ENCODE assay signal across 23 cellular contexts in genomic region chr6:166389119-166389518, GRCh38.
"Had no signal": no experiment of that assay in that cellular context is flagged by ENCODE, and none has a peak within 500 bp of the region (broad histone marks: within the 10 kb centered on the region; RNA-seq: fewer than 3 reads in every experiment).

No MANE protein-coding gene starts in this region.

- H3K9me3 ChIP-seq: esophagus muscularis mucosa, gastrocnemius medialis, heart right ventricle, left lung, lower lobe of right lung, sigmoid colon, suprapubic skin, thyroid gland had no signal

- H3K27me3 ChIP-seq: gastrocnemius medialis, sigmoid colon, thyroid gland had no signal

- H3K27ac ChIP-seq: epithelial cell of prostate, esophagus muscularis mucosa, gastrocnemius medialis, heart right ventricle, left lung, lower lobe of right lung, sigmoid colon, skin epidermis, suprapubic skin, thyroid gland had no signal

- ATAC-seq: effector memory CD8-positive, alpha-beta T cell; gastrocnemius medialis; heart right ventricle; left lung; lower lobe of right lung; natural killer cell; stimulated activated effector memory CD8-positive, alpha-beta T cell treated with anti-CD3 and anti-CD28 coated beads, Interleukin-12 subunit alpha, Interleukin-12 subunit beta, amount 100 ng/mL, for 72 hours; stimulated activated naive CD8-positive, alpha-beta T cell treated with anti-CD3 and anti-CD28 coated beads, Interleukin-15, Interleukin-2, amounts not matched to agents 100 U/mL and 50 U/mL, for 24 hours had no signal

- H3K4me3 Mint-ChIP-seq: dendritic cell treated with granulocyte-macrophage colony-stimulating factor and Interleukin-4, amounts not matched to agents 40 ng/mL and 50 ng/mL, for 4 days; effector memory CD8-positive, alpha-beta T cell; memory B cell; mesothelial cell of epicardium; natural killer cell; neural crest cell; stimulated activated effector memory CD8-positive, alpha-beta T cell treated with anti-CD3 and anti-CD28 coated beads, Interleukin-12 subunit alpha, Interleukin-12 subunit beta, amount 100 ng/mL, for 72 hours; type B pancreatic cell had no signal

- H3K36me3 ChIP-seq: esophagus muscularis mucosa, gastrocnemius medialis, heart right ventricle, left lung, lower lobe of right lung, sigmoid colon, suprapubic skin, thyroid gland had no signal

- H3K4me3 ChIP-seq: esophagus muscularis mucosa, gastrocnemius medialis, heart right ventricle, left lung, lower lobe of right lung, sigmoid colon, skin epidermis, suprapubic skin, thyroid gland had no signal

- DNase-seq: effector memory CD8-positive, alpha-beta T cell; gastrocnemius medialis; heart right ventricle; islet precursor cell; left lung; lower lobe of right lung; natural killer cell; sigmoid colon; stimulated activated CD4-positive, alpha-beta T cell treated with anti-CD3 and anti-CD28 coated beads, Interleukin-12 subunit alpha, Interleukin-12 subunit beta, amount 100 ng/mL, for 4 hours; stimulated activated CD4-positive, alpha-beta T cell treated with anti-CD3 and anti-CD28 coated beads, Interleukin-2, amount 100 ng/mL, for 48 hours; stimulated activated CD8-positive, alpha-beta memory T cell treated with anti-CD3 and anti-CD28 coated beads, Interleukin-4, amount 100 ng/mL, for 48 hours; stimulated activated naive CD8-positive, alpha-beta T cell treated with anti-CD3 and anti-CD28 coated beads, Interleukin-15, Interleukin-2, amounts not matched to agents 100 U/mL and 50 U/mL, for 24 hours; thyroid gland had no signal

- H3K4me1 Mint-ChIP-seq: memory B cell; natural killer cell; stimulated activated effector memory CD8-positive, alpha-beta T cell treated with anti-CD3 and anti-CD28 coated beads, Interleukin-12 subunit alpha, Interleukin-12 subunit beta, amount 100 ng/mL, for 72 hours had no signal

- H3K27ac Mint-ChIP-seq: dendritic cell treated with granulocyte-macrophage colony-stimulating factor and Interleukin-4, amounts not matched to agents 40 ng/mL and 50 ng/mL, for 4 days; effector memory CD8-positive, alpha-beta T cell; memory B cell; mesothelial cell of epicardium; natural killer cell; stimulated activated effector memory CD8-positive, alpha-beta T cell treated with anti-CD3 and anti-CD28 coated beads, Interleukin-12 subunit alpha, Interleukin-12 subunit beta, amount 100 ng/mL, for 72 hours; type B pancreatic cell had no signal

- H3K36me3 Mint-ChIP-seq: memory B cell; mesothelial cell of epicardium; natural killer cell; stimulated activated effector memory CD8-positive, alpha-beta T cell treated with anti-CD3 and anti-CD28 coated beads, Interleukin-12 subunit alpha, Interleukin-12 subunit beta, amount 100 ng/mL, for 72 hours; type B pancreatic cell had no signal
